In genomic region chr4:965766-966134, GRCh38 we compare ENCODE assay signal across 34 cellular contexts. TPM values are rescaled to one million over a fixed set of nuclear protein-coding genes. Genes with fewer than 3 reads are reported as not detected.
"Had no signal": no experiment of that assay in that cellular context is flagged by ENCODE, and none has a peak within 500 bp of the region (broad histone marks: within the 10 kb centered on the region; RNA-seq: fewer than 3 reads in every experiment).

No MANE protein-coding gene starts in this region.

- FAIRE-seq: bronchial epithelial cell, RCC 7860 had no signal

- ATAC-seq: activated naive CD8-positive, alpha-beta T cell treated with anti-CD3 and anti-CD28 coated beads, Interleukin-2, amount 50 U/mL, for 24 hours; Right ventricle myocardium inferior; SK-N-SH treated with all-trans-retinoic acid at 6 μM for 48 hours; T-cell had no signal

- DNase-seq: activated B cell treated with CpG ODN at 0.5 μM for 24 hours; activated CD4-positive, alpha-beta memory T cell treated with anti-CD3 and anti-CD28 coated beads for 36 hours; activated CD4-positive, alpha-beta T cell treated with anti-CD3 and anti-CD28 coated beads for 4 hours; activated CD4-positive, alpha-beta T cell treated with anti-CD3 and anti-CD28 coated beads, Interleukin-2, amount 50 U/mL, for 1 hour; activated CD4-positive, CD25-positive, alpha-beta regulatory T cell treated with anti-CD3 and anti-CD28 coated beads, Interleukin-2, amount 50 U/mL, for 72 hours; activated CD8-positive, alpha-beta memory T cell treated with anti-CD3 and anti-CD28 coated beads, Interleukin-2, amount 50 U/mL, for 4 hours; activated effector memory CD4-positive, alpha-beta T cell treated with Interleukin-2 at 50 U/mL for 16 hours; activated naive CD4-positive, alpha-beta T cell treated with anti-CD3 and anti-CD28 coated beads, Interleukin-2, amount 10 ng/mL, durations not matched to agents 7 days and 5 days; activated naive CD8-positive, alpha-beta T cell treated with anti-CD3 and anti-CD28 coated beads, Interleukin-2, amount 50 U/mL, for 24 hours; activated T-cell treated with anti-CD3 and anti-CD28 coated beads, Interleukin-2, amount 50 U/mL, for 48 hours; anterior cingulate cortex; caudate nucleus; Karpas-422; KBM-7; NCI-H1092; NCI-H1436 treated with DMSO at 0.1 percent for 48 hours; NCI-H1694 treated with DMSO at 0.1 percent for 48 hours; NCI-H2029; NCI-H2171; NCI-H510A; NCI-H526 treated with DMSO at 0.1 percent for 48 hours; NCI-H774; PC-3; SIG-M5; T-cell; T-helper 2 cell; T-helper 9 cell had no signal

- H3K27ac ChIP-seq: RWPE1, VCaP had no signal

RNA-seq across cellular contexts. Expression of gene SLC26A1, which starts 27.5 kb away (rescaled TPM):
- total RNA-seq: activated B cell treated with CpG ODN at 0.5 μM for 24 hours; activated CD4-positive, alpha-beta memory T cell treated with anti-CD3 and anti-CD28 coated beads for 36 hours; PC-3; Right ventricle myocardium inferior; SK-MEL-5 had no signal
